ENCODE assay signal across 20 cellular contexts in genomic region chr2:173763641-173764040, GRCh38.
DNase-seq lines count a peak whose midpoint lies in the region; ATAC-seq, FAIRE-seq and TF ChIP-seq lines count a peak whose summit lies in the region.
"Had no signal": no experiment of that assay in that cellular context is flagged by ENCODE, and none has a peak within 500 bp of the region (broad histone marks: within the 10 kb centered on the region; RNA-seq: fewer than 3 reads in every experiment).

No MANE protein-coding gene starts in this region.

- no peak overlapping the region for H2BK120ac ChIP-seq in H1 (replicated peaks; ENCODE audit: low read depth, low read length)

- no peak overlapping the region for H3K18ac ChIP-seq in H1 (ENCODE audit: extremely low read depth, low read length)

- no peaks in the 10 kb centered on the region for H3K9me3 Mint-ChIP-seq in activated CD8-positive, alpha-beta T cell treated with anti-CD3 and anti-CD28 coated beads, Interleukin-2, amount 10 ng/mL, durations not matched to agents 7 days and 5 days (ENCODE audit: insufficient read depth)
- H3K9me3 Mint-ChIP-seq in glutamatergic neuron (ENCODE audit: unreplicated experiment), result peaks cover 4% of the 10 kb centered on the region
- H3K9me3 Mint-ChIP-seq: CD4-positive, alpha-beta T cell had no signal

- POLR2A ChIA-PET in H1 (lab: Charles Lee; ENCODE audit: partially characterized antibody), result no interaction called here
- POLR2A ChIA-PET in activated CD8-positive, alpha-beta T cell treated with anti-CD3 and anti-CD28 coated beads, Interleukin-2, amount 10 ng/mL, durations not matched to agents 7 days and 5 days (lab: Charles Lee), result no interaction called here

- no peaks in the 10 kb centered on the region for H3K79me2 ChIP-seq in H1 (ENCODE audit: control insufficient read depth in 1 of 2, insufficient read depth in 2 of 2, low read length in 2 of 2)

- H3K4me1 Mint-ChIP-seq in activated CD8-positive, alpha-beta T cell treated with anti-CD3 and anti-CD28 coated beads, Interleukin-2, amount 10 ng/mL, durations not matched to agents 7 days and 5 days (ENCODE audit: low read depth), result peaks cover 1% of the 10 kb centered on the region
- peaks cover 7% of the 10 kb centered on the region for H3K4me1 Mint-ChIP-seq in glutamatergic neuron (ENCODE audit: low read depth, unreplicated experiment)

- in situ Hi-C loops in GM13976 (cut with MboI; ENCODE audit: low sequenced_read_pairs, unreplicated experiment), result no loop called here

- H2AK5ac ChIP-seq in H1 (ENCODE audit: low read depth, low read length), result no peak overlapping the region

- H2AFZ ChIP-seq in H1 (ENCODE audit: low read length), result no peak overlapping the region

- no peak overlapping the region for H2BK20ac ChIP-seq in H1 (ENCODE audit: low read length)

- H3K79me1 ChIP-seq in H1 (ENCODE audit: low read depth, low read length), result no peaks in the 10 kb centered on the region

- H3K4me1 ChIP-seq in H1 (replicated peaks in 1 of 4; ENCODE audit: control insufficient read depth in 3 of 4, insufficient read depth in 4 of 4, low read length in 3 of 4), result peaks cover 2 to 14% (median 10%) of the 10 kb centered on the region in 4 experiments; a peak in 5 of 7 replicates
- no peaks in the 10 kb centered on the region for H3K4me1 ChIP-seq in right lobe of liver

- CTCF ChIA-PET in H1 (lab: Charles Lee; ENCODE audit: partially characterized antibody), result interaction anchor here (0.6 to 1.3 kb wide), 3 partner anchors 12 to 345 kb away, joined by 3 to 4 read pairs (median 3); no protein-coding TSS in a partner anchor
- CTCF ChIA-PET in activated CD8-positive, alpha-beta T cell treated with anti-CD3 and anti-CD28 coated beads, Interleukin-2, amount 10 ng/mL, durations not matched to agents 7 days and 5 days (lab: Charles Lee), result interaction anchor here (1.1 to 1.5 kb wide), 2 partner anchors 18 to 581 kb away, joined by 3 read pairs; no protein-coding TSS in a partner anchor

- no peak overlapping the region for H3K27ac ChIP-seq in H1 (ENCODE audit: low read depth, low read length)
- H3K27ac ChIP-seq in right lobe of liver, result no peak overlapping the region
- H3K27ac ChIP-seq: BLaER1 treated with 17β-estradiol and CSF1 and Interleukin-3, amounts not matched to agents 10 nM and 100 nM had no signal

- no peaks in the 10 kb centered on the region for H4K20me1 ChIP-seq in H1 (replicated peaks in 1 of 2; ENCODE audit: control insufficient read depth in 1 of 2, insufficient read depth in 2 of 2, low read length in 2 of 2)
- H4K20me1 ChIP-seq: BLaER1 treated with 17β-estradiol and CSF1 and Interleukin-3, amounts not matched to agents 10 nM and 100 nM had no signal

- no peak overlapping the region for H4K8ac ChIP-seq in H1 (ENCODE audit: extremely low read depth, insufficient read depth, low read length)

- H3K4me2 ChIP-seq in H1 (ENCODE audit: insufficient read depth in 1 of 2, low read depth in 2 of 2, low read length in 2 of 2), result no peak overlapping the region

- no peaks in the 10 kb centered on the region for H3K9me3 ChIP-seq in H1 (ENCODE audit: insufficient read depth in 2 of 2, low read depth in 1 of 2, low read length in 1 of 2)
- H3K9me3 ChIP-seq in right lobe of liver, result no peaks in the 10 kb centered on the region
- H3K9me3 ChIP-seq: HAP-1 had no signal

- no peak overlapping the region for H3K4ac ChIP-seq in H1 (replicated peaks; ENCODE audit: insufficient read length, low read depth, low read length)

- H2BK12ac ChIP-seq in H1 (ENCODE audit: low read depth, low read length), result no peak overlapping the region

- no peak for ATAC-seq in right lobe of liver
- ATAC-seq in activated CD8-positive, alpha-beta T cell treated with anti-CD3 and anti-CD28 coated beads, Interleukin-2, amount 10 ng/mL, durations not matched to agents 7 days and 5 days, result no peak
- ATAC-seq: HepG2 had no signal

- no peak overlapping the region for H3K56ac ChIP-seq in H1 (replicated peaks; ENCODE audit: insufficient read length, low read depth, low read length)

- peaks cover 13% of the 10 kb centered on the region for H3K27me3 Mint-ChIP-seq in activated CD8-positive, alpha-beta T cell treated with anti-CD3 and anti-CD28 coated beads, Interleukin-2, amount 10 ng/mL, durations not matched to agents 7 days and 5 days (ENCODE audit: low read depth)
- peaks cover 2% of the 10 kb centered on the region for H3K27me3 Mint-ChIP-seq in glutamatergic neuron (ENCODE audit: unreplicated experiment)

- H3K36me3 ChIP-seq in H1 (ENCODE audit: control insufficient read depth in 2 of 4, insufficient read depth in 4 of 4, low read length in 3 of 4) (no peaks in the 10 kb centered on the region), right lobe of liver (no peaks in the 10 kb centered on the region)
- H3K36me3 ChIP-seq: BLaER1 treated with 17β-estradiol and CSF1 and Interleukin-3, amounts not matched to agents 10 nM and 100 nM; HAP-1 had no signal

- no peak overlapping the region for H3K4me3 Mint-ChIP-seq in activated CD8-positive, alpha-beta T cell treated with anti-CD3 and anti-CD28 coated beads, Interleukin-2, amount 10 ng/mL, durations not matched to agents 7 days and 5 days
- no peak overlapping the region for H3K4me3 Mint-ChIP-seq in glutamatergic neuron (ENCODE audit: unreplicated experiment)
- H3K4me3 Mint-ChIP-seq: CD4-positive, alpha-beta T cell had no signal

- H3K27me3 ChIP-seq in H1 (replicated peaks in 1 of 4; ENCODE audit: control insufficient read depth in 3 of 4, extremely low read depth in 1 of 4, insufficient read depth in 3 of 4, low read length in 3 of 4) (no peaks in the 10 kb centered on the region), right lobe of liver (no peaks in the 10 kb centered on the region)

- no peak for TF ChIP-seq RAD21 in H1 (IDR thresholded peaks at IDR 0.05 in 1 of 2, conservative IDR thresholded peaks at IDR 0.05 in 1 of 2; ENCODE audit: low read depth in 2 of 2, low read length in 2 of 2)

- no peak overlapping the region for H3K14ac ChIP-seq in H1 (ENCODE audit: insufficient read length)

- H3K36me3 Mint-ChIP-seq in activated CD8-positive, alpha-beta T cell treated with anti-CD3 and anti-CD28 coated beads, Interleukin-2, amount 10 ng/mL, durations not matched to agents 7 days and 5 days (ENCODE audit: low read depth), result no peaks in the 10 kb centered on the region
- no peaks in the 10 kb centered on the region for H3K36me3 Mint-ChIP-seq in glutamatergic neuron (ENCODE audit: unreplicated experiment)

- no peak for FAIRE-seq in H1 (lab: Jason Lieb, UNC)
- FAIRE-seq: G401.6, GM19239, HepG2, HTR-8/SVneo had no signal

- no peaks in the 10 kb centered on the region; the same call in 1 of the 2 replicates for H3K23me2 ChIP-seq in H1 (ENCODE audit: low read depth, low read length)

- TF ChIP-seq CTCF in GM13976 (IDR thresholded peaks at IDR 0.05; ENCODE audit: borderline replicate concordance, control extremely low read depth, extremely low read depth, insufficient read depth, missing control alignments) (peak; percentile 5), H1 (IDR thresholded peaks at IDR 0.05; ENCODE audit: control extremely low read depth in 1 of 3, insufficient read depth in 1 of 3, low read depth in 1 of 3, low read length in 3 of 3) (no peak), right lobe of liver (IDR thresholded peaks at IDR 0.05) (no peak), glutamatergic neuron (IDR thresholded peaks at IDR 0.05; ENCODE audit: partially characterized antibody, unreplicated experiment) (no peak)

- H2BK15ac ChIP-seq in H1 (ENCODE audit: low read length), result no peak overlapping the region

- no peak overlapping the region for H3K4me3 ChIP-seq in H1 (ENCODE audit: extremely low read depth in 1 of 4, insufficient read depth in 2 of 4, low read depth in 3 of 4, low read length in 4 of 4)
- no peak overlapping the region for H3K4me3 ChIP-seq in right lobe of liver
- H3K4me3 ChIP-seq: BLaER1 treated with 17β-estradiol and CSF1 and Interleukin-3, amounts not matched to agents 10 nM and 100 nM; HAP-1 had no signal

- TF ChIP-seq POLR2A in H1 (IDR thresholded peaks at IDR 0.05; ENCODE audit: control extremely low read depth in 1 of 2, low read depth in 2 of 2, low read length in 2 of 2) (no peak), right lobe of liver (IDR thresholded peaks at IDR 0.05) (no peak)

- no peak for TF ChIP-seq EP300 in H1 (IDR thresholded peaks at IDR 0.05; ENCODE audit: borderline replicate concordance in 1 of 2, low read depth in 2 of 2, low read length in 2 of 2)

- no peak overlapping the region for H4K5ac ChIP-seq in H1 (ENCODE audit: insufficient read length, low read depth, low read length)

- 0 out of 2 replicates have a peak overlapping the region, but pooled peaks have one; percentile 8 for H2BK5ac ChIP-seq in H1 (ENCODE audit: low read depth, low read length)

- intact Hi-C loops in right lobe of liver (cut with DNase I), result no loop called here

- H3K9ac ChIP-seq in H1 (replicated peaks in 1 of 4; ENCODE audit: extremely low read depth in 1 of 4, low read depth in 3 of 4, low read length in 3 of 4), result no peak overlapping the region
- H3K9ac ChIP-seq: BLaER1 treated with 17β-estradiol and CSF1 and Interleukin-3, amounts not matched to agents 10 nM and 100 nM had no signal

- 92% methylated on average over 1 of the region's 1 CpG; no CpG with 5 or more reads in 1 of the 2 experiments for WGBS in H1 (ENCODE audit: extremely low coverage in 1 of 2, insufficient coverage in 1 of 2, insufficient read length in 1 of 2, insufficient replicate concordance in 2 of 2, low coverage in 1 of 2, low lambda C conversion rate in 2 of 2, missing lambda C conversion rate in 1 of 2), 2 experiments
- WGBS in right lobe of liver (ENCODE audit: insufficient coverage, low coverage, low lambda C conversion rate, missing lambda C conversion rate), result 64% methylated on average over 1 of the region's 1 CpG

- H3K23ac ChIP-seq in H1 (ENCODE audit: insufficient read length), result no peak overlapping the region

- H3K27ac Mint-ChIP-seq in activated CD8-positive, alpha-beta T cell treated with anti-CD3 and anti-CD28 coated beads, Interleukin-2, amount 10 ng/mL, durations not matched to agents 7 days and 5 days, result no peak overlapping the region
- no peak overlapping the region for H3K27ac Mint-ChIP-seq in glutamatergic neuron (ENCODE audit: unreplicated experiment)
- H3K27ac Mint-ChIP-seq: CD4-positive, alpha-beta T cell had no signal

- peak; percentile 15 for DNase-seq in NCI-H2171 treated with DMSO at 0.1 percent for 48 hours (lab: John Stamatoyannopoulos, UW)
- no peak for DNase-seq in NCI-H2171 (lab: John Stamatoyannopoulos, UW)
- no peak for DNase-seq in GM13976 (ENCODE audit: low spot score)
- DNase-seq in H1 (ENCODE audit: low read depth in 1 of 2, low spot score in 2 of 2), result no peak
- DNase-seq in right lobe of liver, result no peak
- DNase-seq in activated CD8-positive, alpha-beta T cell treated with anti-CD3 and anti-CD28 coated beads, Interleukin-2, amount 10 ng/mL, durations not matched to agents 7 days and 5 days, result no peak
- DNase-seq in glutamatergic neuron, result no peak
- DNase-seq: 8988T; AML-193; Calu3; CD4-positive, alpha-beta T cell; DMS 273 treated with DMSO at 0.1 percent for 48 hours; EL; GOT3 had no signal

- no peak overlapping the region for H4K91ac ChIP-seq in H1 (replicated peaks; ENCODE audit: insufficient read length, low read length)

TF ChIP-seq in H1, 55 proteins besides CTCF, POLR2A, EP300 and RAD21 (continues in another document):
- TF ChIP-seq SUZ12 (IDR thresholded peaks at IDR 0.05; ENCODE audit: low read length) (no peak), SRF (IDR thresholded peaks at IDR 0.05; ENCODE audit: low read depth, low read length) (no peak), SP4 (IDR thresholded peaks at IDR 0.05; ENCODE audit: low read length) (no peak)
